ENCODE assay signal across 17 cellular contexts in the genomic region with DNA sequence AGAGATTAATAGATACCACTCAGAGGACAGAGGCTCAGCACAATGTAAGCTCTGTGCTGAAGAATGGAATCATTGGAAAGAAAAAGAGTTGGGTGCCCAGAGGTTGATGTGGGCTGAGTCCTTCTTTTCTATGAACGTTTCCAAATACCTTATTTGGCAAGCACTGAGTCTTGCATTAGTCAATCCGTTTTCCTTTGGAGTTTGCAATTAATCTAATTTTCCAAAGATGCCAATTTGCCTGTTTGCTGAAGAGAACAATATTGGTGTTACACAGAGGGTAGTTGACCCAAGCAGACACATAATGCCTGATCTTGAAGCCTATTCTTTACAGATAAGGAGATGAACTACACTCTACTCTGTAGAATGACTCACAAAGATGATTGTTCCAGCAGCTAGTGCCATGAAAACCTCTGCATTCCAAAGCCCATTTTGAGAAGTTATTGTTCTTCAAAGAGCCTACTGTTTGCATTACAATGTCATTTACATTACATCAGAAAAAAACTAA. TPM values are rescaled to one million over a fixed set of nuclear protein-coding genes. Genes with fewer than 3 reads are reported as not detected.
A peak's percentile ranks its signal among the peaks of the same experiment; 100 is the strongest.
DNase-seq lines count a peak whose midpoint lies in the region; ATAC-seq and TF ChIP-seq lines count a peak whose summit lies in the region.
"Had no signal": no experiment of that assay in that cellular context is flagged by ENCODE, and none has a peak within 500 bp of the region (broad histone marks: within the 10 kb centered on the region; RNA-seq: fewer than 3 reads in every experiment).

No MANE protein-coding gene starts in this region.

- no peak for TF ChIP-seq CTCF in cardiac fibroblast (IDR thresholded peaks at IDR 0.05; ENCODE audit: low read depth, low read length)
- TF ChIP-seq CTCF in left lung (IDR thresholded peaks at IDR 0.05) = no peak

- H3K4me3 ChIP-seq in cardiac fibroblast (replicated peaks in 1 of 2; ENCODE audit: low read depth in 2 of 2, low read length in 2 of 2) (no peak overlapping the region), left lung (no peak overlapping the region)
- H3K4me3 ChIP-seq: ascending aorta, right atrium auricular region, upper lobe of right lung had no signal

- H3K36me3 ChIP-seq in left lung = no peaks in the 10 kb centered on the region
- H3K36me3 ChIP-seq: ascending aorta, right atrium auricular region, upper lobe of right lung had no signal

- intact Hi-C loops in left lung (cut with DNase I) = no loop called here

- H3K4me1 ChIP-seq in left lung = no peaks in the 10 kb centered on the region
- H3K4me1 ChIP-seq: ascending aorta, upper lobe of right lung had no signal

- no peak overlapping the region for H3K27ac ChIP-seq in left lung
- H3K27ac ChIP-seq: ascending aorta, right atrium auricular region, upper lobe of right lung had no signal

- no peak for TF ChIP-seq POLR2A in GM18505 (IDR thresholded peaks at IDR 0.05; ENCODE audit: borderline replicate concordance, extremely low read depth, insufficient read depth, insufficient read length)

- ATAC-seq in left lung = peak; percentile 35
- ATAC-seq in HG03460 (IDR thresholded peaks at IDR 0.05; ENCODE audit: unreplicated experiment) = no peak
- no peak for ATAC-seq in HG03159 (IDR thresholded peaks at IDR 0.05; ENCODE audit: unreplicated experiment)
- ATAC-seq in GM18505 (IDR thresholded peaks at IDR 0.05; ENCODE audit: unreplicated experiment) = no peak
- ATAC-seq: stimulated activated memory B cell treated with anti-CD40 and anti-IgM and Interleukin-4, amounts not matched to agents 10 μg/mL and 1 μg/mL and 100 μg/mL, for 72 hours; T-helper 17 cell; upper lobe of right lung had no signal

- DNase-seq in ELR (ENCODE audit: low read depth) (peak; percentile 51), NCI-H69 (lab: John Stamatoyannopoulos, UW) (peak; percentile 56), cardiac fibroblast (ENCODE audit: low read depth in 2 of 2) (peak; percentile 36 to 77), left lung (no peak), NCI-H2107 treated with DMSO at 0.1 percent for 48 hours (lab: John Stamatoyannopoulos, UW; ENCODE audit: unreplicated experiment) (no peak)
- DNase-seq: AML-193; DMS 273 treated with DMSO at 0.1 percent for 48 hours; naive B cell; stimulated activated CD4-positive, alpha-beta T cell treated with anti-CD3 and anti-CD28 coated beads, Interleukin-4, amount 100 ng/mL, for 24 hours; T-helper 17 cell; upper lobe of right lung had no signal

- peaks cover 0 to 2% of the 10 kb centered on the region in 2 donors for H3K9me3 ChIP-seq in left lung
- H3K9me3 ChIP-seq: ascending aorta, upper lobe of right lung had no signal

- H3K27me3 ChIP-seq in left lung = peaks cover 0 to 30% of the 10 kb centered on the region in 2 donors
- H3K27me3 ChIP-seq: ascending aorta, right atrium auricular region had no signal

RNA-seq across cellular contexts. Expression of gene MET, which starts 55.4 kb away (rescaled TPM):
- 10 to 100 TPM; 70.0 to 89.3 TPM for total RNA-seq in left lung

Comparison
In these comparisons a context has a peak if more than half of its experiments do, and no peak if none do; other contexts are left out.
1. DNase-seq: peak in ELR (single experiment), NCI-H69 (single experiment) and cardiac fibroblast (2 of 2); none in left lung (0 of 2) and NCI-H2107 treated with DMSO at 0.1 percent for 48 hours (single experiment).